26 cellular contexts compared by ENCODE assay signal in the genomic region with DNA sequence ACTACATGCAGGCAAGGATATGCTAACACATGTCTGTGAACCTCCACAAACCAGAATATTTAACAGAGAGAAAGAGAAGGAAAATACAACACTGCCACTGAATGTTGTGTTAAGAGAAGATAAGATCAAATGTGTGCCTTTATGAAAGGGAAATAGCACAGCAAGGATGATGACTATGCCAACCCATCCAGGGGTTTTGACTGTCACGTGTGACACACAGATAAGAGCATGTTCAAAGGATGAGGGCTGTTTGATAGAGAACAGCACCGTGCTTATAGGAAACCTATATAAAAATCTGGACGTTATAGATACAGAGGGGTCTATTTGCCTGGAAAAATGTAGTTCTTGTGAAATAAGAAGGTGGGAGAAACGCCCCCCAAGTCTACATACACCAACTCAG.
"Had no signal": no experiment of that assay in that cellular context is flagged by ENCODE, and none has a peak within 500 bp of the region (broad histone marks: within the 10 kb centered on the region; RNA-seq: fewer than 3 reads in every experiment).

No MANE protein-coding gene starts in this region.

- FAIRE-seq: endometrium, keratinocyte had no signal

- ATAC-seq: effector memory CD8-positive, alpha-beta T cell; left ventricle myocardium superior; lower lobe of right lung; mucosa of descending colon; natural killer cell treated with Interleukin-12 subunit alpha and Interleukin-12 subunit beta and Interleukin-15 and Interleukin-18, amount 100 ng/mL, for 72 hours; psoas muscle; right cardiac atrium; stimulated activated naive CD8-positive, alpha-beta T cell treated with anti-CD3 and anti-CD28 coated beads, Interleukin-15, amount 100 ng/mL, for 72 hours had no signal

- H3K36me3 ChIP-seq: esophagus squamous epithelium, lower lobe of right lung, ovary, thyroid gland, vagina had no signal

- H3K4me3 ChIP-seq: esophagus squamous epithelium, lower lobe of right lung, mucosa of descending colon, ovary, psoas muscle, skin epidermis, thyroid gland, vagina had no signal

- H3K9me3 ChIP-seq: esophagus squamous epithelium, lower lobe of right lung, mucosa of descending colon, ovary, thyroid gland, vagina had no signal

- H3K27ac ChIP-seq: esophagus squamous epithelium, lower lobe of right lung, ovary, psoas muscle, skin epidermis, thyroid gland, vagina had no signal

- H3K27me3 ChIP-seq: esophagus squamous epithelium, ovary, thyroid gland, vagina had no signal

- H3K4me1 ChIP-seq: esophagus squamous epithelium, lower lobe of right lung, psoas muscle, thyroid gland, vagina had no signal

- DNase-seq: cortex of kidney; effector memory CD8-positive, alpha-beta T cell; erythroblast; esophagus squamous epithelium; foreskin melanocyte; left ventricle myocardium superior; lower lobe of right lung; mucosa of descending colon; naive B cell; occipital lobe; ovary; psoas muscle; right cardiac atrium; stimulated activated CD4-positive, alpha-beta T cell treated with anti-CD3 and anti-CD28 coated beads, Interleukin-12 subunit alpha, Interleukin-12 subunit beta, amount 100 ng/mL, for 4 hours; stimulated activated CD4-positive, alpha-beta T cell treated with anti-CD3 and anti-CD28 coated beads, Interleukin-1b, Interleukin-23, amount 100 ng/mL, for 48 hours; stimulated activated CD4-positive, alpha-beta T cell treated with anti-CD3 and anti-CD28 coated beads, Interleukin-4, amount 100 ng/mL, for 1 hour; stimulated activated CD8-positive, alpha-beta memory T cell treated with anti-CD3 and anti-CD28 coated beads, Interleukin-4, amount 100 ng/mL, for 48 hours; stimulated activated naive CD4-positive, alpha-beta T cell; stimulated activated naive CD8-positive, alpha-beta T cell treated with anti-CD3 and anti-CD28 coated beads, Interleukin-15, amount 100 ng/mL, for 72 hours; thyroid gland; trophoblast cell had no signal
